ENCODE assay signal across 14 cellular contexts in genomic region chr3:4581040-4581439, GRCh38.
DNase-seq lines count a peak whose midpoint lies in the region; ATAC-seq lines count a peak whose summit lies in the region.
"Had no signal": no experiment of that assay in that cellular context is flagged by ENCODE, and none has a peak within 500 bp of the region (broad histone marks: within the 10 kb centered on the region; RNA-seq: fewer than 3 reads in every experiment).

No MANE protein-coding gene starts in this region.

- H3K4me2 ChIP-seq in mesenchymal stem cell (ENCODE audit: low read length, poor library complexity, severe bottlenecking): no peak overlapping the region
- H3K4me2 ChIP-seq: BLaER1 had no signal

- H3K9ac ChIP-seq in mesenchymal stem cell (ENCODE audit: low read length): no peak overlapping the region
- H3K9ac ChIP-seq: BLaER1 had no signal

- H3K27me3 Mint-ChIP-seq in central memory CD8-positive, alpha-beta T cell: no peaks in the 10 kb centered on the region
- H3K27me3 Mint-ChIP-seq in stimulated activated naive B cell treated with anti-CD40 and anti-IgM and Interleukin-4, amounts not matched to agents 10 μg/mL and 1 μg/mL and 100 μg/mL, for 72 hours: no peaks in the 10 kb centered on the region

- H3K27me3 ChIP-seq in mesenchymal stem cell (ENCODE audit: control insufficient read depth in 1 of 2, insufficient read depth in 1 of 2, low read length in 2 of 2) (no peaks in the 10 kb centered on the region), H7 (ENCODE audit: control insufficient read depth, insufficient read depth, low read length) (no peaks in the 10 kb centered on the region)
- H3K27me3 ChIP-seq: BLaER1 had no signal

- H3K27ac Mint-ChIP-seq in central memory CD8-positive, alpha-beta T cell (ENCODE audit: low read depth): peak overlapping the region; percentile 29
- peak overlapping the region; percentile 89 for H3K27ac Mint-ChIP-seq in stimulated activated naive B cell treated with anti-CD40 and anti-IgM and Interleukin-4, amounts not matched to agents 10 μg/mL and 1 μg/mL and 100 μg/mL, for 72 hours

- no peak overlapping the region for H2BK120ac ChIP-seq in mesenchymal stem cell (ENCODE audit: low read depth, low read length)

- ATAC-seq in central memory CD8-positive, alpha-beta T cell (replicated peaks; ENCODE audit: extremely low read depth, poor library complexity, severe bottlenecking): no peak
- peak; percentile 27 to 37 for ATAC-seq in stimulated activated naive B cell treated with anti-CD40 and anti-IgM and Interleukin-4, amounts not matched to agents 10 μg/mL and 1 μg/mL and 100 μg/mL, for 72 hours (replicated peaks)
- ATAC-seq in HG02840 (IDR thresholded peaks at IDR 0.05; ENCODE audit: low FRiP score, unreplicated experiment): no peak
- ATAC-seq in GM21576 (IDR thresholded peaks at IDR 0.05; ENCODE audit: unreplicated experiment): no peak

- H3K18ac ChIP-seq in mesenchymal stem cell (ENCODE audit: low read depth in 1 of 2, low read length in 2 of 2): no peak overlapping the region

- H4K91ac ChIP-seq in mesenchymal stem cell (ENCODE audit: low read length): no peak overlapping the region

- H3K9me3 Mint-ChIP-seq in central memory CD8-positive, alpha-beta T cell: no peaks in the 10 kb centered on the region
- H3K9me3 Mint-ChIP-seq in stimulated activated naive B cell treated with anti-CD40 and anti-IgM and Interleukin-4, amounts not matched to agents 10 μg/mL and 1 μg/mL and 100 μg/mL, for 72 hours: no peaks in the 10 kb centered on the region

- DNase-seq in OCI-M1 (lab: John Stamatoyannopoulos, UW) (peak; percentile 62), mesenchymal stem cell (peak; percentile 28), SK-N-DZ (ENCODE audit: low spot score) (no peak), H7 (no peak)
- no peak for DNase-seq in central memory CD8-positive, alpha-beta T cell (ENCODE audit: low spot score in 2 of 2)
- no peak for DNase-seq in stimulated activated naive B cell treated with anti-CD40 and anti-IgM and Interleukin-4, amounts not matched to agents 10 μg/mL and 1 μg/mL and 100 μg/mL, for 72 hours
- DNase-seq: activated CD4-positive, CD25-positive, alpha-beta regulatory T cell; activated CD8-positive, alpha-beta memory T cell treated with anti-CD3 and anti-CD28 coated beads, Interleukin-2, amount 50 U/mL, for 4 hours; NCI-H1105; NCI-H226; stimulated activated CD4-positive, alpha-beta T cell treated with anti-CD3 and anti-CD28 coated beads, Interleukin-2, amount 100 ng/mL, for 48 hours had no signal

- WGBS in mesenchymal stem cell: 70% methylated on average over 6 of the region's 6 CpGs

- H3K23ac ChIP-seq in mesenchymal stem cell (ENCODE audit: low read length in 2 of 2): no peak overlapping the region

- H2BK15ac ChIP-seq in mesenchymal stem cell (ENCODE audit: low read depth, poor library complexity, severe bottlenecking): no peak overlapping the region

- H3K4me3 Mint-ChIP-seq in central memory CD8-positive, alpha-beta T cell: no peak overlapping the region
- peak overlapping the region in 1 of 2 donors; percentile 6 for H3K4me3 Mint-ChIP-seq in stimulated activated naive B cell treated with anti-CD40 and anti-IgM and Interleukin-4, amounts not matched to agents 10 μg/mL and 1 μg/mL and 100 μg/mL, for 72 hours

- H3K4me3 ChIP-seq in mesenchymal stem cell (ENCODE audit: insufficient read depth in 1 of 2, low read depth in 1 of 2, low read length in 2 of 2) (no peak overlapping the region), H7 (ENCODE audit: insufficient read depth, low read depth, low read length) (no peak overlapping the region)
- H3K4me3 ChIP-seq: BLaER1 had no signal

- H4K8ac ChIP-seq in mesenchymal stem cell (ENCODE audit: low read length): no peak overlapping the region

- H2AK5ac ChIP-seq in mesenchymal stem cell (ENCODE audit: low read length, severe bottlenecking): no peak overlapping the region

- H3K4me1 Mint-ChIP-seq in central memory CD8-positive, alpha-beta T cell: peaks cover 44% of the 10 kb centered on the region
- H3K4me1 Mint-ChIP-seq in stimulated activated naive B cell treated with anti-CD40 and anti-IgM and Interleukin-4, amounts not matched to agents 10 μg/mL and 1 μg/mL and 100 μg/mL, for 72 hours: peaks cover 56 to 82% of the 10 kb centered on the region in 2 donors

- H3K14ac ChIP-seq in mesenchymal stem cell (ENCODE audit: low read length in 2 of 2): no peak overlapping the region

- no peak overlapping the region for H3K4ac ChIP-seq in mesenchymal stem cell (ENCODE audit: low read depth in 1 of 2, low read length in 2 of 2)

- H3K36me3 ChIP-seq in mesenchymal stem cell (ENCODE audit: control insufficient read depth in 1 of 2, insufficient read depth in 2 of 2, low read depth in 1 of 2, low read length in 2 of 2): no peaks in the 10 kb centered on the region
- no peaks in the 10 kb centered on the region for H3K36me3 ChIP-seq in H7 (replicated peaks; ENCODE audit: control insufficient read depth, insufficient read depth, low read length)
- H3K36me3 ChIP-seq: BLaER1 had no signal

- H3K9me3 ChIP-seq in mesenchymal stem cell (ENCODE audit: control insufficient read depth, low read length): no peaks in the 10 kb centered on the region
- H3K9me3 ChIP-seq: BLaER1 had no signal

- H3K27ac ChIP-seq in mesenchymal stem cell (ENCODE audit: low read length, poor library complexity, severe bottlenecking): no peak overlapping the region
- H3K27ac ChIP-seq: BLaER1 had no signal

- peaks cover 4% of the 10 kb centered on the region for H3K36me3 Mint-ChIP-seq in central memory CD8-positive, alpha-beta T cell (ENCODE audit: insufficient read depth)
- H3K36me3 Mint-ChIP-seq in stimulated activated naive B cell treated with anti-CD40 and anti-IgM and Interleukin-4, amounts not matched to agents 10 μg/mL and 1 μg/mL and 100 μg/mL, for 72 hours: peaks cover 10 to 13% of the 10 kb centered on the region in 2 donors

- peak overlapping the region in 1 of 2 experiments; percentile 18 for H2BK12ac ChIP-seq in mesenchymal stem cell (ENCODE audit: low read length in 2 of 2)

- H3K4me1 ChIP-seq in mesenchymal stem cell (ENCODE audit: control insufficient read depth, insufficient read depth, low read depth, low read length): peaks cover 2% of the 10 kb centered on the region

- H3K79me1 ChIP-seq in mesenchymal stem cell (replicated peaks; ENCODE audit: low read length, poor library complexity, severe bottlenecking): no peaks in the 10 kb centered on the region

- H2BK5ac ChIP-seq in mesenchymal stem cell (ENCODE audit: low read depth, low read length, poor library complexity, severe bottlenecking): no peak overlapping the region

- no peak overlapping the region for H2AFZ ChIP-seq in mesenchymal stem cell (ENCODE audit: low read depth, low read length)

Comparison
In these comparisons a context has a peak if more than half of its experiments do, and no peak if none do; other contexts are left out.
1. DNase-seq: peak in OCI-M1 (single experiment) and mesenchymal stem cell (single experiment); none in central memory CD8-positive, alpha-beta T cell (0 of 2), stimulated activated naive B cell treated with anti-CD40 and anti-IgM and Interleukin-4, amounts not matched to agents 10 μg/mL and 1 μg/mL and 100 μg/mL, for 72 hours (single experiment), SK-N-DZ (single experiment) and H7 (single experiment).
2. ATAC-seq: peak in stimulated activated naive B cell treated with anti-CD40 and anti-IgM and Interleukin-4, amounts not matched to agents 10 μg/mL and 1 μg/mL and 100 μg/mL, for 72 hours (2 of 2); none in central memory CD8-positive, alpha-beta T cell (single experiment), HG02840 (single experiment) and GM21576 (single experiment).